In the genomic region with DNA sequence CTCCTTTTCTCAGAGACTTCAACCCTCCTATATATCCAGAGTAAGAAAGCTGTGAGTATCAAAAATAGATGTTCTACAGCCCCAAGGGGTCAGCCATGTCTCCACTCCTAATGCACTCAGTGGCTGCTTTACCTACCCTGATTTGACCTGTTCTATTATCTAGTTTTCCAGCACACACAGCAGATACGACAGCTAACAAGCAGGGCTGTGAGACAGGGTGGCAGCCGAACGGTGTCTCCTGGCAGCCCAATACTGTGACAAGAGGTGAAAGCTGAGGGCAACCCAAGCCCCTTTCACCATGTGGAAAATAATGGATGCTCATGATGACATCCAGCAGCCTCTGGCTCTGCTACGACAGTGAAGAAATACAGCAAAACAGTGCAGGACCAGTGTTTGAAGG, we compare ENCODE assay signal across 21 cellular contexts.
"Had no signal": no experiment of that assay in that cellular context is flagged by ENCODE, and none has a peak within 500 bp of the region (broad histone marks: within the 10 kb centered on the region; RNA-seq: fewer than 3 reads in every experiment).

No MANE protein-coding gene starts in this region.

- H3K27ac Mint-ChIP-seq: dendritic cell treated with granulocyte-macrophage colony-stimulating factor and Interleukin-4, amounts not matched to agents 40 ng/mL and 50 ng/mL, for 4 days; naive B cell; nephron had no signal

- H3K27ac ChIP-seq: esophagus squamous epithelium, left lung, parathyroid adenoma, prostate gland, suprapubic skin, thyroid gland, upper lobe of left lung, vagina had no signal

- H3K9ac ChIP-seq: parathyroid adenoma had no signal

- H2AFZ ChIP-seq: parathyroid adenoma had no signal

- H3K27me3 ChIP-seq: esophagus squamous epithelium, left lung, suprapubic skin, thyroid gland, upper lobe of left lung, vagina had no signal

- H3K36me3 ChIP-seq: esophagus squamous epithelium, left lung, prostate gland, suprapubic skin, thyroid gland, upper lobe of left lung, vagina had no signal

- DNase-seq: esophagus squamous epithelium; foreskin fibroblast; hippocampal formation; kidney glomerular epithelial cell; left lung; mesenchymal stem cell; midbrain; naive B cell; small intestine; stimulated activated CD4-positive, alpha-beta T cell treated with anti-CD3 and anti-CD28 coated beads, Interleukin-12 subunit alpha, Interleukin-12 subunit beta, amount 100 ng/mL, for 4 hours; stimulated activated naive CD4-positive, alpha-beta T cell treated with Interleukin-2 at 50 U/mL for 16 hours; thyroid gland; upper lobe of left lung had no signal

- H3K9me3 Mint-ChIP-seq: dendritic cell treated with granulocyte-macrophage colony-stimulating factor and Interleukin-4, amounts not matched to agents 40 ng/mL and 50 ng/mL, for 4 days; naive B cell; nephron had no signal

- H3K4me3 Mint-ChIP-seq: dendritic cell treated with granulocyte-macrophage colony-stimulating factor and Interleukin-4, amounts not matched to agents 40 ng/mL and 50 ng/mL, for 4 days; naive B cell; nephron had no signal

- H3K9me3 ChIP-seq: esophagus squamous epithelium, left lung, prostate gland, suprapubic skin, thyroid gland, upper lobe of left lung, vagina had no signal

- H3K27me3 Mint-ChIP-seq: dendritic cell treated with granulocyte-macrophage colony-stimulating factor and Interleukin-4, amounts not matched to agents 40 ng/mL and 50 ng/mL, for 4 days; naive B cell had no signal

- H3K36me3 Mint-ChIP-seq: naive B cell had no signal

- ATAC-seq: left lung had no signal

- H3K4me1 ChIP-seq: parathyroid adenoma, prostate gland had no signal

- H3K4me3 ChIP-seq: esophagus squamous epithelium, left lung, lung, prostate gland, suprapubic skin, thyroid gland, upper lobe of left lung, vagina had no signal

- FAIRE-seq: islet of Langerhans, small intestine had no signal
